Comparison of ENCODE assay signal across 14 cellular contexts in genomic region chr4:787561-787981, GRCh38. TPM values are rescaled to one million over a fixed set of nuclear protein-coding genes. Genes with fewer than 3 reads are reported as not detected.
DNase-seq lines count a peak whose midpoint lies in the region; ATAC-seq and TF ChIP-seq lines count a peak whose summit lies in the region.
"Had no signal": no experiment of that assay in that cellular context is flagged by ENCODE, and none has a peak within 500 bp of the region (broad histone marks: within the 10 kb centered on the region; RNA-seq: fewer than 3 reads in every experiment).

No MANE protein-coding gene starts in this region.

- ATAC-seq in gastroesophageal sphincter (no peak), GM19397 (IDR thresholded peaks at IDR 0.05; ENCODE audit: unreplicated experiment) (no peak)

- H3K36me3 ChIP-seq in H7 (replicated peaks; ENCODE audit: control insufficient read depth, insufficient read depth, low read length) (no peaks in the 10 kb centered on the region), gastroesophageal sphincter (no peaks in the 10 kb centered on the region), testis (ENCODE audit: low read depth, missing control alignments) (no peaks in the 10 kb centered on the region)
- H3K36me3 ChIP-seq: colonic mucosa had no signal

- H3K9me3 ChIP-seq in gastroesophageal sphincter (no peaks in the 10 kb centered on the region), testis (no peaks in the 10 kb centered on the region)
- H3K9me3 ChIP-seq: colonic mucosa had no signal

- TF ChIP-seq POLR2A in gastroesophageal sphincter (IDR thresholded peaks at IDR 0.05), result no peak
- no peak for TF ChIP-seq POLR2A in testis (IDR thresholded peaks at IDR 0.05)

- 71% methylated on average over 7 of the region's 16 CpGs; no CpG with 5 or more reads in 1 of the 2 donors for WGBS in gastroesophageal sphincter (ENCODE audit: low coverage in 1 of 2), 2 donors
- 57 to 70% methylated on average over 12 to 16 of the region's 16 CpGs for WGBS in testis, 2 donors

- intact Hi-C loops in posterior vena cava (cut with DNase I), result no loop called here
- intact Hi-C loops in testis (cut with DNase I; ENCODE audit: low total_unique reads), result no loop called here

- H3K27ac ChIP-seq in C4-2B, result peak overlapping the region; percentile 95
- H3K27ac ChIP-seq in gastroesophageal sphincter, result peak overlapping the region in 3 of 4 donors; percentile 37 to 69 (median 62)
- no peak overlapping the region for H3K27ac ChIP-seq in testis
- H3K27ac ChIP-seq: colonic mucosa, epithelial cell of prostate had no signal

- TF ChIP-seq EP300 in gastroesophageal sphincter (IDR thresholded peaks at IDR 0.05), result no peak

- H3K4me1 ChIP-seq in gastroesophageal sphincter, result peaks cover 0 to 45% (median 23%) of the 10 kb centered on the region in 3 donors
- peaks cover 19% of the 10 kb centered on the region for H3K4me1 ChIP-seq in testis

- peak; percentile 35 for DNase-seq in H7
- peak; percentile 76 for DNase-seq in posterior vena cava (ENCODE audit: low spot score)
- no peak for DNase-seq in testis
- no peak for DNase-seq in GOT3 (lab: John Stamatoyannopoulos, UW)
- DNase-seq: activated CD4-positive, alpha-beta T cell treated with anti-CD3 and anti-CD28 coated beads, Interleukin-2, amount 50 U/mL, for 1 hour; DMS79 treated with DMSO at 0.1 percent for 48 hours; Kasumi-1; NCI-H1417; T-helper 9 cell had no signal

- H3K4me3 ChIP-seq in H7 (ENCODE audit: insufficient read depth, low read depth, low read length) (no peak overlapping the region), gastroesophageal sphincter (no peak overlapping the region), testis (no peak overlapping the region)
- H3K4me3 ChIP-seq: colonic mucosa had no signal

- TF ChIP-seq CTCF in C4-2B (conservative IDR thresholded peaks at IDR 0.05), result no peak
- TF ChIP-seq CTCF in gastroesophageal sphincter (IDR thresholded peaks at IDR 0.05), result no peak
- no peak for TF ChIP-seq CTCF in testis (IDR thresholded peaks at IDR 0.05)

- peaks cover 27% of the 10 kb centered on the region for H3K27me3 ChIP-seq in H7 (ENCODE audit: control insufficient read depth, insufficient read depth, low read length)
- H3K27me3 ChIP-seq in gastroesophageal sphincter, result peaks cover 80% of the 10 kb centered on the region
- no peaks in the 10 kb centered on the region for H3K27me3 ChIP-seq in testis

RNA-seq across cellular contexts. Expression of gene CPLX1, which starts 38.4 kb away (rescaled TPM):
- total RNA-seq in H7 (2014; rRNA removed; shearing (Covaris generic)), result 0.15 and 0.62 TPM in 2 replicates
- total RNA-seq in gastroesophageal sphincter, result under 1 TPM in 3 of 4 donors, not detected in 1; 0.31 to 0.96 (median 0.54) TPM
- total RNA-seq in posterior vena cava, result 1 to 10 TPM; 2.5 to 5.1 TPM
- 1 to 10 TPM; 5.5 to 8.2 TPM for total RNA-seq in testis
- 4.4 TPM for polyA plus RNA-seq in testis (ENCODE audit: insufficient read depth, low read depth, low replicate concordance)

Comparison
In these comparisons a context has a peak if more than half of its experiments do, and no peak if none do; other contexts are left out.
1. H3K27ac ChIP-seq: peak in C4-2B (single experiment) and gastroesophageal sphincter (3 of 4); none in testis (0 of 2).
2. DNase-seq: peak in H7 (single experiment) and posterior vena cava (single experiment); none in testis (single experiment) and GOT3 (single experiment).